1 cellular context compared by ENCODE assay signal in genomic region chr21:46161180-46161799, GRCh38.
TF ChIP-seq lines count a peak whose summit lies in the region.

No MANE protein-coding gene starts in this region.

TF ChIP-seq in A549, 52 proteins besides CTCF, POLR2A, EP300 and RAD21 (continued from another document):
- TF ChIP-seq CBX2 (IDR thresholded peaks at IDR 0.05; ENCODE audit: borderline replicate concordance, low read depth) (no peak), NPAS2 (CRISPR knock-in tag; IDR thresholded peaks at IDR 0.05; ENCODE audit: borderline replicate concordance) (no peak), POLR2AphosphoS2 (conservative IDR thresholded peaks at IDR 0.05; ENCODE audit: low read length) (no peak), JUN (IDR thresholded peaks at IDR 0.05) (no peak), FOSB (CRISPR knock-in tag; IDR thresholded peaks at IDR 0.05) (no peak), ZNF302 (CRISPR knock-in tag; IDR thresholded peaks at IDR 0.05) (no peak), RCOR1 (IDR thresholded peaks at IDR 0.05; ENCODE audit: low read depth, low read length) (no peak), MAFK (IDR thresholded peaks at IDR 0.05; ENCODE audit: partially characterized antibody) (no peak), NR3C1 (IDR thresholded peaks at IDR 0.05) (no peak)
- TF ChIP-seq, protein P1, sequence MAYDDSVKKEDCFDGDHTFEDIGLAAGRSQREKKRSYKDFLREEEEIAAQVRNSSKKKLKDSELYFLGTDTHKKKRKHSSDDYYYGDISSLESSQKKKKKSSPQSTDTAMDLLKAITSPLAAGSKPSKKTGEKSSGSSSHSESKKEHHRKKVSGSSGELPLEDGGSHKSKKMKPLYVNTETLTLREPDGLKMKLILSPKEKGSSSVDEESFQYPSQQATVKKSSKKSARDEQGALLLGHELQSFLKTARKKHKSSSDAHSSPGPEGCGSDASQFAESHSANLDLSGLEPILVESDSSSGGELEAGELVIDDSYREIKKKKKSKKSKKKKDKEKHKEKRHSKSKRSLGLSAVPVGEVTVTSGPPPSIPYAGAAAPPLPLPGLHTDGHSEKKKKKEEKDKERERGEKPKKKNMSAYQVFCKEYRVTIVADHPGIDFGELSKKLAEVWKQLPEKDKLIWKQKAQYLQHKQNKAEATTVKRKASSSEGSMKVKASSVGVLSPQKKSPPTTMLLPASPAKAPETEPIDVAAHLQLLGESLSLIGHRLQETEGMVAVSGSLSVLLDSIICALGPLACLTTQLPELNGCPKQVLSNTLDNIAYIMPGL (CRISPR knock-in tag; IDR thresholded peaks at IDR 0.05; ENCODE audit: borderline replicate concordance), result no peak
